Comparison of ENCODE assay signal across 13 cellular contexts in genomic region chr6:100846276-100846675, GRCh38. TPM values are rescaled to one million over a fixed set of nuclear protein-coding genes. Genes with fewer than 3 reads are reported as not detected.
DNase-seq lines count a peak whose midpoint lies in the region; ATAC-seq lines count a peak whose summit lies in the region.
"Had no signal": no experiment of that assay in that cellular context is flagged by ENCODE, and none has a peak within 500 bp of the region (broad histone marks: within the 10 kb centered on the region; RNA-seq: fewer than 3 reads in every experiment).

No MANE protein-coding gene starts in this region.

- H3K27ac Mint-ChIP-seq in stimulated activated naive B cell treated with anti-CD40 and anti-IgM and Interleukin-4, amounts not matched to agents 10 μg/mL and 1 μg/mL and 100 μg/mL, for 72 hours = no peak overlapping the region
- H3K27ac Mint-ChIP-seq: nephron progenitor cell had no signal

- peak; percentile 79 for ATAC-seq in GM21737 (IDR thresholded peaks at IDR 0.05; ENCODE audit: unreplicated experiment)
- ATAC-seq in stimulated activated naive B cell treated with anti-CD40 and anti-IgM and Interleukin-4, amounts not matched to agents 10 μg/mL and 1 μg/mL and 100 μg/mL, for 72 hours (replicated peaks) = no peak
- ATAC-seq: left cardiac atrium, Panc1 had no signal

- H3K4me3 Mint-ChIP-seq in stimulated activated naive B cell treated with anti-CD40 and anti-IgM and Interleukin-4, amounts not matched to agents 10 μg/mL and 1 μg/mL and 100 μg/mL, for 72 hours = no peak overlapping the region
- H3K4me3 Mint-ChIP-seq: nephron progenitor cell had no signal

- no peaks in the 10 kb centered on the region for H3K9me3 ChIP-seq in mesenchymal stem cell (ENCODE audit: control insufficient read depth, low read length)

- H3K23ac ChIP-seq in mesenchymal stem cell (ENCODE audit: low read length in 2 of 2) = no peak overlapping the region

- H3K4me1 ChIP-seq in mesenchymal stem cell (ENCODE audit: control insufficient read depth, insufficient read depth, low read depth, low read length) = no peaks in the 10 kb centered on the region

- H4K8ac ChIP-seq in mesenchymal stem cell (ENCODE audit: low read length) = peak overlapping the region; percentile 12

- no peaks in the 10 kb centered on the region for H3K27me3 ChIP-seq in mesenchymal stem cell (ENCODE audit: control insufficient read depth in 1 of 2, insufficient read depth in 1 of 2, low read length in 2 of 2)
- H3K27me3 ChIP-seq: dorsolateral prefrontal cortex had no signal

- H3K4me1 Mint-ChIP-seq in stimulated activated naive B cell treated with anti-CD40 and anti-IgM and Interleukin-4, amounts not matched to agents 10 μg/mL and 1 μg/mL and 100 μg/mL, for 72 hours = peaks cover 5 to 13% of the 10 kb centered on the region in 2 donors

- no peak overlapping the region for H2BK15ac ChIP-seq in mesenchymal stem cell (ENCODE audit: low read depth, poor library complexity, severe bottlenecking)

- peaks cover 0 to 38% of the 10 kb centered on the region in 2 experiments for H3K36me3 ChIP-seq in mesenchymal stem cell (ENCODE audit: control insufficient read depth in 1 of 2, insufficient read depth in 2 of 2, low read depth in 1 of 2, low read length in 2 of 2)

- H2BK12ac ChIP-seq in mesenchymal stem cell (ENCODE audit: low read length in 2 of 2) = no peak overlapping the region

- H3K27ac ChIP-seq in mesenchymal stem cell (ENCODE audit: low read length, poor library complexity, severe bottlenecking) = no peak overlapping the region
- H3K27ac ChIP-seq: dorsolateral prefrontal cortex had no signal

- DNase-seq in NCI-H2196 (lab: John Stamatoyannopoulos, UW; ENCODE audit: unreplicated experiment) (peak; percentile 9), NCI-H2196 treated with DMSO at 0.1 percent for 48 hours (lab: John Stamatoyannopoulos, UW; ENCODE audit: unreplicated experiment) (no peak), NCI-H2081 (lab: John Stamatoyannopoulos, UW) (peak; percentile 1 to 47), mesenchymal stem cell (no peak), SIG-M5 treated with dmso at 0.1 percent for 504 hours (lab: John Stamatoyannopoulos, UW; ENCODE audit: unreplicated experiment) (no peak), middle frontal gyrus (ENCODE audit: extremely low spot score, low spot score) (no peak)
- DNase-seq in stimulated activated naive B cell treated with anti-CD40 and anti-IgM and Interleukin-4, amounts not matched to agents 10 μg/mL and 1 μg/mL and 100 μg/mL, for 72 hours = no peak
- DNase-seq: activated CD8-positive, alpha-beta memory T cell treated with anti-CD3 and anti-CD28 coated beads for 24 hours; dorsolateral prefrontal cortex; left cardiac atrium; nephron progenitor cell had no signal

- WGBS in mesenchymal stem cell = 95% methylated on average over 2 of the region's 2 CpGs

- H2BK5ac ChIP-seq in mesenchymal stem cell (ENCODE audit: low read depth, low read length, poor library complexity, severe bottlenecking) = no peak overlapping the region

- peaks cover 4% of the 10 kb centered on the region for H3K79me1 ChIP-seq in mesenchymal stem cell (replicated peaks; ENCODE audit: low read length, poor library complexity, severe bottlenecking)

- no peak overlapping the region for H3K4me3 ChIP-seq in mesenchymal stem cell (ENCODE audit: insufficient read depth in 1 of 2, low read depth in 1 of 2, low read length in 2 of 2)
- H3K4me3 ChIP-seq: dorsolateral prefrontal cortex had no signal

- no peaks in the 10 kb centered on the region for H3K27me3 Mint-ChIP-seq in stimulated activated naive B cell treated with anti-CD40 and anti-IgM and Interleukin-4, amounts not matched to agents 10 μg/mL and 1 μg/mL and 100 μg/mL, for 72 hours

- H2BK120ac ChIP-seq in mesenchymal stem cell (ENCODE audit: low read depth, low read length) = no peak overlapping the region

- no peak overlapping the region for H3K4ac ChIP-seq in mesenchymal stem cell (ENCODE audit: low read depth in 1 of 2, low read length in 2 of 2)

- H3K9ac ChIP-seq in mesenchymal stem cell (ENCODE audit: low read length) = no peak overlapping the region

- no peak overlapping the region for H3K18ac ChIP-seq in mesenchymal stem cell (ENCODE audit: low read depth in 1 of 2, low read length in 2 of 2)

- H3K4me2 ChIP-seq in mesenchymal stem cell (ENCODE audit: low read length, poor library complexity, severe bottlenecking) = no peak overlapping the region

- peaks cover 12 to 15% of the 10 kb centered on the region in 2 donors for H3K36me3 Mint-ChIP-seq in stimulated activated naive B cell treated with anti-CD40 and anti-IgM and Interleukin-4, amounts not matched to agents 10 μg/mL and 1 μg/mL and 100 μg/mL, for 72 hours

- no peak overlapping the region for H4K91ac ChIP-seq in mesenchymal stem cell (ENCODE audit: low read length)

- H2AFZ ChIP-seq in mesenchymal stem cell (ENCODE audit: low read depth, low read length) = no peak overlapping the region

- no peak overlapping the region for H3K14ac ChIP-seq in mesenchymal stem cell (ENCODE audit: low read length in 2 of 2)

- H2AK5ac ChIP-seq in mesenchymal stem cell (ENCODE audit: low read length, severe bottlenecking) = no peak overlapping the region

- peaks cover 0 to 2% of the 10 kb centered on the region in 2 donors for H3K9me3 Mint-ChIP-seq in stimulated activated naive B cell treated with anti-CD40 and anti-IgM and Interleukin-4, amounts not matched to agents 10 μg/mL and 1 μg/mL and 100 μg/mL, for 72 hours
- H3K9me3 Mint-ChIP-seq: nephron progenitor cell had no signal

RNA-seq across cellular contexts. Expression of gene ASCC3, which starts 34.9 kb away (rescaled TPM):
- 31.4 TPM for polyA plus RNA-seq in mesenchymal stem cell (2013, experiment 1 of 2)
- 31.2 TPM for polyA plus RNA-seq in mesenchymal stem cell (2013, experiment 2 of 2)

Comparison
In these comparisons a context has a peak if more than half of its experiments do, and no peak if none do; other contexts are left out.
1. DNase-seq: peak in NCI-H2196 (single experiment) and NCI-H2081 (2 of 2); none in NCI-H2196 treated with DMSO at 0.1 percent for 48 hours (single experiment), mesenchymal stem cell (single experiment), SIG-M5 treated with dmso at 0.1 percent for 504 hours (single experiment), middle frontal gyrus (single experiment) and stimulated activated naive B cell treated with anti-CD40 and anti-IgM and Interleukin-4, amounts not matched to agents 10 μg/mL and 1 μg/mL and 100 μg/mL, for 72 hours (single experiment).